ENCODE assay signal across 23 cellular contexts in genomic region chr15:38149315-38149714, GRCh38.
"Had no signal": no experiment of that assay in that cellular context is flagged by ENCODE, and none has a peak within 500 bp of the region (broad histone marks: within the 10 kb centered on the region; RNA-seq: fewer than 3 reads in every experiment).

No MANE protein-coding gene starts in this region.

- ATAC-seq: foreskin keratinocyte; gastroesophageal sphincter; heart left ventricle; left lobe of liver; natural killer cell; psoas muscle; right cardiac atrium; stimulated activated naive B cell treated with anti-CD40 and anti-IgM and Interleukin-4, amounts not matched to agents 10 μg/mL and 1 μg/mL and 100 μg/mL, for 72 hours had no signal

- H3K36me3 ChIP-seq: gastroesophageal sphincter, heart left ventricle, ovary, sigmoid colon, thoracic aorta, tibial nerve, upper lobe of left lung had no signal

- H3K9me3 ChIP-seq: ovary had no signal

- H3K79me2 ChIP-seq: hepatocyte had no signal

- H3K4me3 ChIP-seq: dorsolateral prefrontal cortex, gastroesophageal sphincter, heart left ventricle, hepatocyte, lung, ovary, psoas muscle, sigmoid colon, skin epidermis, thoracic aorta, tibial nerve, upper lobe of left lung had no signal

- H3K4me2 ChIP-seq: hepatocyte had no signal

- H3K27me3 ChIP-seq: dorsolateral prefrontal cortex, foreskin keratinocyte, gastroesophageal sphincter, heart left ventricle, hepatocyte, ovary, sigmoid colon, tibial nerve, upper lobe of left lung had no signal

- FAIRE-seq: kidney had no signal

- H3K27ac ChIP-seq: dorsolateral prefrontal cortex, foreskin keratinocyte, gastroesophageal sphincter, heart left ventricle, hepatocyte, ovary, psoas muscle, sigmoid colon, skin epidermis, thoracic aorta, tibial nerve, upper lobe of left lung had no signal

- H3K4me1 ChIP-seq: gastroesophageal sphincter, heart left ventricle, psoas muscle, sigmoid colon, tibial nerve, upper lobe of left lung had no signal

- H2AFZ ChIP-seq: hepatocyte had no signal

- DNase-seq: dorsolateral prefrontal cortex; effector CD4-positive, alpha-beta T cell; foreskin keratinocyte; heart left ventricle; kidney; natural killer cell; occipital lobe; ovary; posterior cingulate gyrus; psoas muscle; right cardiac atrium; sigmoid colon; stimulated activated CD4-positive, alpha-beta T cell treated with anti-CD3 and anti-CD28 coated beads, Interleukin-15, amount 100 ng/mL, for 24 hours; stimulated activated CD4-positive, alpha-beta T cell treated with anti-CD3 and anti-CD28 coated beads, Interleukin-2, amount 100 ng/mL, for 48 hours; stimulated activated naive B cell treated with anti-CD40 and anti-IgM and Interleukin-4, amounts not matched to agents 10 μg/mL and 1 μg/mL and 100 μg/mL, for 72 hours; upper lobe of left lung had no signal
